ENCODE assay signal across 1 cellular context in the genomic region with DNA sequence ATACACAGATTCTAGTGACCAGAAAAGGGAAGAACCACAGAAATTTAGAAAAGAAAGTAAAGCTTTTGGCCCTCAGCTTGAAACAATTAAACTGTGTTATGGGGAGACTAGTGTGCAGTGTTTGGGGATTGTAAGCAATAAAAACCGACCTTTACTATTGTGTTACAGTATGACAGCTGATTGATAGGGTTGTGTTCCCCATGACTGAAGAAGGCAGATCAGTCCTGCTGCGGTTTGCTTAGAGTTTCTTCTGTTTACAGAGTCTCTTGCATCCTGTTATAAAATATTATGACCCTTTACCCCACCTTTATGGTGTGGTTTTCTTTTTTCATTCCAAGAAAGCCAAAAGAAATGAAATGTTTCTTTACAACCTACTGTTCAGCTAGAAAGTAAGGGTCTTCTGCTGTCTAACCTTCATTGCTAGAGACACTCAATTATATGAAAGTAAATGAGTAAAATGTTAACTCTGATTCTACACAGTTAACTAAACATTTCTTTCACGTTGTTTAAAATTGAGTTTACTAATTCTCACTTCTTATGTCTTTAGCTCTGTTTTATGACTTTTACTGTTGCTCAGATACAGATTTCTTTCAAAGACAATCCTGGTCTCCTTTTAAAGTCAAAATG.
TF ChIP-seq lines count a peak whose summit lies in the region.

No MANE protein-coding gene starts in this region.

TF ChIP-seq in IMR-90, 13 proteins besides CTCF, POLR2A, EP300 and RAD21:
- TF ChIP-seq NFE2L2 (IDR thresholded peaks at IDR 0.05; ENCODE audit: low read depth, low read length) (no peak), MAFK (IDR thresholded peaks at IDR 0.05; ENCODE audit: low read depth, low read length) (no peak), RCOR1 (IDR thresholded peaks at IDR 0.05; ENCODE audit: insufficient replicate concordance, low read length) (no peak), RFX5 (IDR thresholded peaks at IDR 0.05; ENCODE audit: low read depth, low read length) (no peak), MAZ (IDR thresholded peaks at IDR 0.05; ENCODE audit: borderline replicate concordance, low read depth, low read length) (no peak), BHLHE40 (IDR thresholded peaks at IDR 0.05; ENCODE audit: low read depth, low read length) (no peak)
- TF ChIP-seq, protein P1, sequence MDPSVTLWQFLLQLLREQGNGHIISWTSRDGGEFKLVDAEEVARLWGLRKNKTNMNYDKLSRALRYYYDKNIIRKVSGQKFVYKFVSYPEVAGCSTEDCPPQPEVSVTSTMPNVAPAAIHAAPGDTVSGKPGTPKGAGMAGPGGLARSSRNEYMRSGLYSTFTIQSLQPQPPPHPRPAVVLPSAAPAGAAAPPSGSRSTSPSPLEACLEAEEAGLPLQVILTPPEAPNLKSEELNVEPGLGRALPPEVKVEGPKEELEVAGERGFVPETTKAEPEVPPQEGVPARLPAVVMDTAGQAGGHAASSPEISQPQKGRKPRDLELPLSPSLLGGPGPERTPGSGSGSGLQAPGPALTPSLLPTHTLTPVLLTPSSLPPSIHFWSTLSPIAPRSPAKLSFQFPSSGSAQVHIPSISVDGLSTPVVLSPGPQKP (IDR thresholded peaks at IDR 0.05; ENCODE audit: borderline replicate concordance, low read depth, low read length) = no peak
